ENCODE assay signal across 23 cellular contexts in genomic region chr22:22143448-22143847, GRCh38.
A peak's percentile ranks its signal among the peaks of the same experiment; 100 is the strongest.
DNase-seq lines count a peak whose midpoint lies in the region; ATAC-seq lines count a peak whose summit lies in the region.
"Had no signal": no experiment of that assay in that cellular context is flagged by ENCODE, and none has a peak within 500 bp of the region (broad histone marks: within the 10 kb centered on the region; RNA-seq: fewer than 3 reads in every experiment).

No MANE protein-coding gene starts in this region.

- WGBS in mesendoderm (ENCODE audit: extremely low coverage, insufficient coverage, low lambda C conversion rate): no CpG with 5 or more reads among the region's 6 CpGs

- no peak overlapping the region for H3K4ac ChIP-seq in mesendoderm (ENCODE audit: low read depth, low read length)

- no peak overlapping the region for H3K23ac ChIP-seq in mesendoderm (ENCODE audit: low read length)

- H3K4me1 ChIP-seq in mesendoderm (ENCODE audit: control insufficient read depth, low read depth, low read length): peaks cover 2% of the 10 kb centered on the region
- H3K4me1 ChIP-seq: BE2C, BLaER1 had no signal

- H4K5ac ChIP-seq in mesendoderm (ENCODE audit: low read length): no peak overlapping the region

- H2BK5ac ChIP-seq in mesendoderm (ENCODE audit: low read length): no peak overlapping the region

- no peaks in the 10 kb centered on the region for H3K36me3 ChIP-seq in mesendoderm (ENCODE audit: control insufficient read depth, insufficient read depth, low read length)
- H3K36me3 ChIP-seq: BE2C, BLaER1 had no signal

- ATAC-seq in GM19328 (IDR thresholded peaks at IDR 0.05; ENCODE audit: unreplicated experiment): no peak
- ATAC-seq: GM12878 had no signal

- no peaks in the 10 kb centered on the region for H3K79me2 ChIP-seq in mesendoderm (ENCODE audit: control insufficient read depth, insufficient read depth, low read length)

- no peak overlapping the region for H2BK15ac ChIP-seq in mesendoderm (replicated peaks; ENCODE audit: low read depth)

- H2BK120ac ChIP-seq in mesendoderm (ENCODE audit: low read depth, low read length): no peak overlapping the region

- H3K9ac ChIP-seq in mesendoderm (ENCODE audit: low read length): no peak overlapping the region
- H3K9ac ChIP-seq: BLaER1 had no signal

- no peaks in the 10 kb centered on the region for H3K79me1 ChIP-seq in mesendoderm (ENCODE audit: low read length)

- no peak overlapping the region for H2AK5ac ChIP-seq in mesendoderm (ENCODE audit: low read length)

- peak overlapping the region; percentile 51 for H3K56ac ChIP-seq in mesendoderm (ENCODE audit: low read length)

- DNase-seq in MV-4-11 (lab: John Stamatoyannopoulos, UW): peak; percentile 0
- peak; percentile 90 for DNase-seq in NCI-H526 treated with DMSO at 0.1 percent for 48 hours (lab: John Stamatoyannopoulos, UW)
- no peak for DNase-seq in mesendoderm
- no peak for DNase-seq in activated T-cell treated with anti-CD3 and anti-CD28 coated beads, Interleukin-2, amount 50 U/mL, for 48 hours
- no peak for DNase-seq in OCI-M1 (lab: John Stamatoyannopoulos, UW)
- DNase-seq: 8988T; ACHN; BE2C; C1 segment of cervical spinal cord; CD4-positive, alpha-beta memory T cell; CD4-positive, CD25-positive, alpha-beta regulatory T cell; CD8-positive, alpha-beta memory T cell; COR-L47; DMS 273 treated with DMSO at 0.1 percent for 48 hours; DMS153; DMS53; DMS79; DND-41; EL; GDM1 had no signal

- H3K4me3 ChIP-seq in mesendoderm (ENCODE audit: low read length): no peak overlapping the region
- H3K4me3 ChIP-seq: BLaER1, GM12878 had no signal

- H4K8ac ChIP-seq in mesendoderm (ENCODE audit: low read depth, low read length): no peak overlapping the region

- no peak overlapping the region for H3K18ac ChIP-seq in mesendoderm (ENCODE audit: low read length)

- no peak overlapping the region for H3K27ac ChIP-seq in mesendoderm (ENCODE audit: low read depth, low read length)
- H3K27ac ChIP-seq: BLaER1 had no signal

- no peak overlapping the region for H3K4me2 ChIP-seq in mesendoderm (ENCODE audit: low read length)
- H3K4me2 ChIP-seq: BLaER1 had no signal

- H3K27me3 ChIP-seq in mesendoderm (ENCODE audit: insufficient read depth, low read length, poor library complexity): no peaks in the 10 kb centered on the region
- H3K27me3 ChIP-seq: BLaER1 had no signal

Comparison
In these comparisons a context has a peak if more than half of its experiments do, and no peak if none do; other contexts are left out.
1. DNase-seq: peak in MV-4-11 (single experiment) and NCI-H526 treated with DMSO at 0.1 percent for 48 hours (single experiment); none in mesendoderm (single experiment), activated T-cell treated with anti-CD3 and anti-CD28 coated beads, Interleukin-2, amount 50 U/mL, for 48 hours (0 of 2) and OCI-M1 (single experiment).